ENCODE assay signal across 8 cellular contexts in the genomic region with DNA sequence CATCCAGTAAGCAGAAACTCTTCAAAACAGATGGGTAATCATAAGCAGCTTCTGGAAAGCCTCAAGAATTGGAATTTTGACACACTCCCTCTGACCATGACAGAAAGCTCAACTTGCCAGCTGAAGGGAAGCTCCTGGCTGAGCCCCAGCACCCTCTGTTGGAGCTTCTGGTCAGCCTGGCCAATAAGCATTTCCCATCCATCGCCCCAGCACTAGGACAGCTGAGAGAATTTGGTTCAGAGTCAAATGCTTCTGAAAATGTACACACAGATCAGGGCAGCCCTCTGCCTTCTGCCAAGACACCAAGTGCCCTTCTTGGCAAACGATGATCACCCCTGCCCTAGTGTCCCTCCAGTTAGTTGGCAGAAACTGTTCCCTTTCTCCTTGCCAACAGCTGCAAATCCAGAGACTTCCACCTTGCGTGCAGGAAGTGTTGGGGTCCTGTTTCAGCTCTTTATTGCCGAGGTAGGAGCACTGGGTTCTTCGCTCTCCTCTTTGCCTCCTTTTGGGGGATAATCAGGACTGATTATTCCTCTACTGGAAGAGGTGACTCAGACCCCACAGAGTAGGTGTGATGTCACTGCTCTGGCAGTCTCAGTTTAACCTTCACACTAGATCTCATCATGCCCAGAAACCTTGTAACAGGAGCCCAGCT. TPM values are rescaled to one million over a fixed set of nuclear protein-coding genes. Genes with fewer than 3 reads are reported as not detected.
DNase-seq lines count a peak whose midpoint lies in the region; ATAC-seq lines count a peak whose summit lies in the region.

No MANE protein-coding gene starts in this region.

- H3K27me3 ChIP-seq in esophagus (ENCODE audit: control insufficient read depth in 1 of 2, insufficient read depth in 2 of 2, low read length in 2 of 2) (no peaks in the 10 kb centered on the region), H7 (ENCODE audit: control insufficient read depth, insufficient read depth, low read length) (no peaks in the 10 kb centered on the region)

- peak overlapping the region; percentile 89 for H3K27ac Mint-ChIP-seq in T-helper 1 cell treated with Interleukin-12 subunit alpha and Interleukin-12 subunit beta and Interleukin-4 antibody, amounts not matched to agents 30 μg/mL and 1 μg/mL, for 36 hours
- H3K27ac Mint-ChIP-seq in activated CD4-positive, alpha-beta T cell treated with anti-CD3 and anti-CD28 coated beads for 36 hours = peak overlapping the region; percentile 90
- H3K27ac Mint-ChIP-seq in natural killer cell treated with Interleukin-12 subunit alpha and Interleukin-12 subunit beta and Interleukin-15 and Interleukin-18, amount 100 ng/mL, for 72 hours = peak overlapping the region; percentile 94 to 98

- DNase-seq in T-helper 1 cell = no peak
- peak; percentile 48 for DNase-seq in activated CD4-positive, alpha-beta T cell treated with anti-CD3 and anti-CD28 coated beads for 36 hours
- no peak for DNase-seq in natural killer cell treated with Interleukin-12 subunit alpha and Interleukin-12 subunit beta and Interleukin-15 and Interleukin-18, amount 100 ng/mL, for 72 hours (ENCODE audit: low spot score)
- DNase-seq in H7 = no peak
- DNase-seq in NCI-H1930 (lab: John Stamatoyannopoulos, UW) = no peak
- no peak for DNase-seq in KG1 (lab: John Stamatoyannopoulos, UW)

- H3K36me3 Mint-ChIP-seq in T-helper 1 cell treated with Interleukin-12 subunit alpha and Interleukin-12 subunit beta and Interleukin-4 antibody, amounts not matched to agents 30 μg/mL and 1 μg/mL, for 36 hours (ENCODE audit: low read depth) = peaks cover 22% of the 10 kb centered on the region
- peaks cover 18% of the 10 kb centered on the region for H3K36me3 Mint-ChIP-seq in activated CD4-positive, alpha-beta T cell treated with anti-CD3 and anti-CD28 coated beads for 36 hours (ENCODE audit: low read depth)
- H3K36me3 Mint-ChIP-seq in natural killer cell treated with Interleukin-12 subunit alpha and Interleukin-12 subunit beta and Interleukin-15 and Interleukin-18, amount 100 ng/mL, for 72 hours = peaks cover 15% of the 10 kb centered on the region

- peak; percentile 78 for ATAC-seq in activated CD4-positive, alpha-beta T cell treated with anti-CD3 and anti-CD28 coated beads for 36 hours
- peak; percentile 78 to 80 for ATAC-seq in natural killer cell treated with Interleukin-12 subunit alpha and Interleukin-12 subunit beta and Interleukin-15 and Interleukin-18, amount 100 ng/mL, for 72 hours

- peak overlapping the region; percentile 24 to 71 for H3K27ac ChIP-seq in esophagus (ENCODE audit: low read depth in 2 of 2, low read length in 1 of 2)

- H3K4me3 ChIP-seq in esophagus (ENCODE audit: low read depth in 1 of 2, low read length in 2 of 2) (no peak overlapping the region), H7 (ENCODE audit: insufficient read depth, low read depth, low read length) (no peak overlapping the region)

- no peaks in the 10 kb centered on the region for H3K9me3 ChIP-seq in esophagus (ENCODE audit: control insufficient read depth in 2 of 2, insufficient read depth in 1 of 2, low read depth in 1 of 2, low read length in 1 of 2)

- H3K27me3 Mint-ChIP-seq in T-helper 1 cell treated with Interleukin-12 subunit alpha and Interleukin-12 subunit beta and Interleukin-4 antibody, amounts not matched to agents 30 μg/mL and 1 μg/mL, for 36 hours (ENCODE audit: low read depth) = no peaks in the 10 kb centered on the region
- no peaks in the 10 kb centered on the region for H3K27me3 Mint-ChIP-seq in activated CD4-positive, alpha-beta T cell treated with anti-CD3 and anti-CD28 coated beads for 36 hours
- H3K27me3 Mint-ChIP-seq in natural killer cell treated with Interleukin-12 subunit alpha and Interleukin-12 subunit beta and Interleukin-15 and Interleukin-18, amount 100 ng/mL, for 72 hours = no peaks in the 10 kb centered on the region

- H3K4me1 ChIP-seq in esophagus (ENCODE audit: control insufficient read depth in 2 of 2, insufficient read depth in 2 of 2, low read length in 1 of 2) = no peaks in the 10 kb centered on the region

- H3K9me3 Mint-ChIP-seq in T-helper 1 cell treated with Interleukin-12 subunit alpha and Interleukin-12 subunit beta and Interleukin-4 antibody, amounts not matched to agents 30 μg/mL and 1 μg/mL, for 36 hours = no peaks in the 10 kb centered on the region
- no peaks in the 10 kb centered on the region for H3K9me3 Mint-ChIP-seq in activated CD4-positive, alpha-beta T cell treated with anti-CD3 and anti-CD28 coated beads for 36 hours (ENCODE audit: low read depth)
- H3K9me3 Mint-ChIP-seq in natural killer cell treated with Interleukin-12 subunit alpha and Interleukin-12 subunit beta and Interleukin-15 and Interleukin-18, amount 100 ng/mL, for 72 hours = peaks cover 2% of the 10 kb centered on the region

- peaks cover 3 to 4% of the 10 kb centered on the region in 2 donors for H3K36me3 ChIP-seq in esophagus (ENCODE audit: control insufficient read depth in 2 of 2, insufficient read depth in 2 of 2, low read length in 1 of 2)
- no peaks in the 10 kb centered on the region for H3K36me3 ChIP-seq in H7 (replicated peaks; ENCODE audit: control insufficient read depth, insufficient read depth, low read length)

- intact Hi-C loops in activated CD4-positive, alpha-beta T cell treated with anti-CD3 and anti-CD28 coated beads for 36 hours (cut with DNase I, micrococcal nuclease) = no loop called here

- peak overlapping the region; percentile 57 for H3K4me3 Mint-ChIP-seq in T-helper 1 cell treated with Interleukin-12 subunit alpha and Interleukin-12 subunit beta and Interleukin-4 antibody, amounts not matched to agents 30 μg/mL and 1 μg/mL, for 36 hours
- H3K4me3 Mint-ChIP-seq in activated CD4-positive, alpha-beta T cell treated with anti-CD3 and anti-CD28 coated beads for 36 hours = no peak overlapping the region
- H3K4me3 Mint-ChIP-seq in natural killer cell treated with Interleukin-12 subunit alpha and Interleukin-12 subunit beta and Interleukin-15 and Interleukin-18, amount 100 ng/mL, for 72 hours = peak overlapping the region; percentile 77

- CTCF ChIA-PET in activated CD4-positive, alpha-beta T cell treated with anti-CD3 and anti-CD28 coated beads for 36 hours (lab: Charles Lee) = interaction anchor here (0.8 to 4.6 kb wide), 11 partner anchors 10 to 197 kb away, joined by 3 to 38 read pairs (median 5); no protein-coding TSS in a partner anchor

- H3K4me1 Mint-ChIP-seq in T-helper 1 cell treated with Interleukin-12 subunit alpha and Interleukin-12 subunit beta and Interleukin-4 antibody, amounts not matched to agents 30 μg/mL and 1 μg/mL, for 36 hours (ENCODE audit: low read depth) = peaks cover 45% of the 10 kb centered on the region
- peaks cover 37% of the 10 kb centered on the region for H3K4me1 Mint-ChIP-seq in activated CD4-positive, alpha-beta T cell treated with anti-CD3 and anti-CD28 coated beads for 36 hours
- H3K4me1 Mint-ChIP-seq in natural killer cell treated with Interleukin-12 subunit alpha and Interleukin-12 subunit beta and Interleukin-15 and Interleukin-18, amount 100 ng/mL, for 72 hours (ENCODE audit: low read depth in 2 of 2) = peaks cover 35 to 45% of the 10 kb centered on the region in 2 donors

- POLR2A ChIA-PET in activated CD4-positive, alpha-beta T cell treated with anti-CD3 and anti-CD28 coated beads for 36 hours (lab: Charles Lee) = no interaction called here

- WGBS in esophagus, 2 donors = 47 to 60% methylated on average over 5 of the region's 5 CpGs

RNA-seq across cellular contexts. Expression of gene PIGV, which starts 11.9 kb away (rescaled TPM):
- 10 to 100 TPM; 12.0 to 17.2 TPM for total RNA-seq in activated CD4-positive, alpha-beta T cell treated with anti-CD3 and anti-CD28 coated beads for 36 hours
- polyA plus RNA-seq in esophagus = 1 to 10 TPM; 5.1 to 7.1 TPM
- 10 to 100 TPM; 44.3 to 60.2 TPM for total RNA-seq in natural killer cell treated with Interleukin-12 subunit alpha and Interleukin-12 subunit beta and Interleukin-15 and Interleukin-18, amount 100 ng/mL, for 72 hours
- 28.3 TPM in 2 replicates for total RNA-seq in H7 (2014; rRNA removed; shearing (Covaris generic))

RNA-seq across cellular contexts. Expression of gene ZDHHC18, which starts 26.9 kb away (rescaled TPM):
- 10 to 100 TPM; 51.6 to 66.0 TPM for total RNA-seq in activated CD4-positive, alpha-beta T cell treated with anti-CD3 and anti-CD28 coated beads for 36 hours
- 10 to 100 TPM; 14.4 to 15.0 TPM for polyA plus RNA-seq in esophagus
- total RNA-seq in natural killer cell treated with Interleukin-12 subunit alpha and Interleukin-12 subunit beta and Interleukin-15 and Interleukin-18, amount 100 ng/mL, for 72 hours = 100 to 1,000 TPM in 1 of 2 donors, 10 to 100 TPM in 1; 87.2 to 106 TPM
- total RNA-seq in H7 (2014; rRNA removed; shearing (Covaris generic)) = 45.5 and 50.0 TPM in 2 replicates
